8 cellular contexts compared by ENCODE assay signal in the genomic region with DNA sequence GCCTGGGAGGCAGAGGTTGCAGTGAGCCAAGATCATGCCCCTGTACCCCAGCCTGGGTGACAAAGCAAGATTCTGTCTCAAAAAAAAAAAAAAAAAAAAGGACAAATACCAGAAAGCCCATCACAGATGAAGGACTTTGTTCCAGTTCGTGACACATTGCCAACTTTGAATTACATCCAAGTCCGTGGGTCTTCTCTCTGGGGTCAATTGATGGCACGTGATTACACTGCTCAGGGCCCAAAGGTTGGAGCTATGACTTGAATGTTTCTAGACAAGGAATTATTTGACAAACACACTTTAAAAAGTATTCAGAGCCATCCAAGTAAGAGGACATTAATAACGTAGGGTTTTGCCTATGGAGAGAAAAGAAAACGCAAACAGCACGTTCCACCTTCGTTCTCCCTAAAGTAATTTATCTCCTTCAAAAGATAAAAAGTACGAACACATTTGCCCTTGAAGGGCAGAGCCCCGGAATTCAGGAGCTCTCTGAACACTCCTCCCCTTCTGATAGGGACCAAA. TPM values are rescaled to one million over a fixed set of nuclear protein-coding genes. Genes with fewer than 3 reads are reported as not detected.
DNase-seq lines count a peak whose midpoint lies in the region; ATAC-seq and TF ChIP-seq lines count a peak whose summit lies in the region.

No MANE protein-coding gene starts in this region.

- no peaks in the 10 kb centered on the region for H4K20me1 ChIP-seq in GM23338 (replicated peaks; ENCODE audit: insufficient read depth)

- no peaks in the 10 kb centered on the region for H3F3A ChIP-seq in GM23338 (replicated peaks; ENCODE audit: low read depth)

- H3K4me2 ChIP-seq in GM23338: peak overlapping the region; percentile 99

- H3K4me1 ChIP-seq in GM23338 (ENCODE audit: insufficient read depth): peaks cover 20% of the 10 kb centered on the region

- H3K27ac ChIP-seq in GM23338 (ENCODE audit: low read depth): no peak overlapping the region

- H3K27me3 Mint-ChIP-seq in GM23338 (ENCODE audit: insufficient read depth, low read depth, poor library complexity): peaks cover 18% of the 10 kb centered on the region
- H3K27me3 Mint-ChIP-seq in T-helper 17 cell: peaks cover 66% of the 10 kb centered on the region

- peaks cover 54% of the 10 kb centered on the region for H3K27me3 ChIP-seq in GM23338 (ENCODE audit: insufficient read depth)

- no peak for ATAC-seq in GM23338
- ATAC-seq in T-helper 17 cell: no peak
- no peak for ATAC-seq in GM19351 (IDR thresholded peaks at IDR 0.05; ENCODE audit: unreplicated experiment)

- H3K9me2 ChIP-seq in GM23338 (ENCODE audit: insufficient read depth): no peaks in the 10 kb centered on the region

- H3K36me3 ChIP-seq in GM23338 (ENCODE audit: insufficient read depth): no peaks in the 10 kb centered on the region

- DNase-seq in GM23338 (ENCODE audit: low spot score): no peak
- no peak for DNase-seq in T-helper 17 cell
- DNase-seq in fibroblast of villous mesenchyme (ENCODE audit: low read depth): no peak
- peak; percentile 34 for DNase-seq in putamen (ENCODE audit: low spot score)
- DNase-seq in anterior cingulate cortex (lab: John Stamatoyannopoulos, UW): no peak
- DNase-seq in NCI-H510A treated with DMSO at 0.1 percent for 48 hours (lab: John Stamatoyannopoulos, UW): no peak
- no peak for DNase-seq in posterior cingulate gyrus

- H3K9me3 ChIP-seq in T-helper 17 cell (ENCODE audit: control insufficient read depth, low read length, poor library complexity, severe bottlenecking): no peaks in the 10 kb centered on the region

- H3K36me3 Mint-ChIP-seq in GM23338 (ENCODE audit: low read depth): no peaks in the 10 kb centered on the region
- peaks cover 3% of the 10 kb centered on the region for H3K36me3 Mint-ChIP-seq in T-helper 17 cell (ENCODE audit: low read depth)

- H3K4me3 ChIP-seq in GM23338 (peak overlapping the region; percentile 63), fibroblast of villous mesenchyme (ENCODE audit: low read depth, low read length) (peak overlapping the region; percentile 68)

- intact Hi-C loops in posterior cingulate gyrus (cut with DNase I): loop anchor here (5.0 to 10.0 kb wide), 2 partner anchors 56 to 127 kb away; no protein-coding TSS in a partner anchor

- H3K79me2 ChIP-seq in GM23338 (replicated peaks; ENCODE audit: insufficient read depth): no peaks in the 10 kb centered on the region; the same call in 1 of the 2 replicates

- H3K9me3 Mint-ChIP-seq in GM23338: no peaks in the 10 kb centered on the region; the same call in 2 of the 3 replicates

- H3K4me1 Mint-ChIP-seq in GM23338 (peaks cover 25% of the 10 kb centered on the region), T-helper 17 cell (peaks cover 2% of the 10 kb centered on the region)

- TF ChIP-seq CTCF in GM23338 (conservative IDR thresholded peaks at IDR 0.05; ENCODE audit: low read depth in 2 of 2) (no peak), fibroblast of villous mesenchyme (IDR thresholded peaks at IDR 0.05; ENCODE audit: insufficient read depth, low read depth, low read length) (no peak)

- H3K27ac Mint-ChIP-seq in GM23338 (no peak overlapping the region), T-helper 17 cell (no peak overlapping the region)

- peak overlapping the region; percentile 89 for H3K4me3 Mint-ChIP-seq in GM23338
- peak overlapping the region; percentile 82 for H3K4me3 Mint-ChIP-seq in T-helper 17 cell

- H2AFZ ChIP-seq in GM23338: peak overlapping the region; percentile 72

TF ChIP-seq in GM23338, 12 proteins besides CTCF, POLR2A, EP300 and RAD21:
- TF ChIP-seq EZH2 (IDR thresholded peaks at IDR 0.05; ENCODE audit: low read depth, unreplicated experiment) (no peak), ZNF331 (CRISPR knock-in tag; IDR thresholded peaks at IDR 0.05; ENCODE audit: low read depth) (no peak), JUNB (IDR thresholded peaks at IDR 0.05; ENCODE audit: unreplicated experiment) (no peak), STAT1 (IDR thresholded peaks at IDR 0.05; ENCODE audit: unreplicated experiment) (no peak), REST (IDR thresholded peaks at IDR 0.05; ENCODE audit: unreplicated experiment) (no peak), ETS1 (IDR thresholded peaks at IDR 0.05) (no peak), EZH2phosphoT487 (IDR thresholded peaks at IDR 0.05; ENCODE audit: unreplicated experiment) (no peak), NANOG (IDR thresholded peaks at IDR 0.05; ENCODE audit: borderline replicate concordance) (no peak), POLR2AphosphoS5 (IDR thresholded peaks at IDR 0.05; ENCODE audit: low read depth) (no peak), ZNF114 (CRISPR knock-in tag; IDR thresholded peaks at IDR 0.05) (no peak)
TF ChIP-seq in GM23338: peak in this region for 0.

RNA-seq across cellular contexts. Expression of gene ST3GAL6, which starts 31.4 kb away (rescaled TPM):
- total RNA-seq in GM23338 (2014; rRNA removed; shearing (Covaris generic)): 3.7 and 4.7 TPM in 2 replicates
- 6.4 and 8.1 TPM in 2 replicates for polyA plus RNA-seq in GM23338 (2016; fragmentation: Nextera tagmentation; extraction: Ambion mirVana)
- total RNA-seq in T-helper 17 cell (1 to 10 TPM in 1 of 2 donors, under 1 TPM in 1; 0.99 to 3.6 TPM), fibroblast of villous mesenchyme (3.9 and 5.2 TPM in 2 replicates)
